ENCODE assay signal across 2 cellular contexts in the genomic region with DNA sequence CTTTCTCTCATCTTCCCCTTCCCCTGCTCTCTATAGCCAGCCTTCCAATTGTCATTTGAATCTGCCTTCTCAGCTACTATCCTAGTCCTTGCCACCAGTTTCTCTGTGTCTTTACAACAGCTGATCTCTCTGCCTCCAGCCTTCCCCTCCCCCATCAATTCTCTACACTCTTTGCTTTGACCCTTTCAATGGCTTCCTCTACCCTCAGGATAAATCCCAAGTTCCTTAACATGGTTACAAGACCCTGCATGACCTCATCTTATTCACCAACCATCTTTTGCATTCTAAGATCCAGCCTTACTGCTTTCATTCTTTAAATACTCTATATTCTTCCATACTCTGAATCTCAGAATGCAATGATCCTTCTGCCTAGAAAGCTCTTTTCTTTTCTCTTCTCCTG.
TF ChIP-seq lines count a peak whose summit lies in the region.

No MANE protein-coding gene starts in this region.

TF ChIP-seq in GM23338, 12 proteins besides CTCF, POLR2A, EP300 and RAD21:
- no peak for TF ChIP-seq JUNB (IDR thresholded peaks at IDR 0.05; ENCODE audit: unreplicated experiment)
- no peak for TF ChIP-seq NANOG (IDR thresholded peaks at IDR 0.05; ENCODE audit: borderline replicate concordance)
- no peak for TF ChIP-seq POLR2AphosphoS5 (IDR thresholded peaks at IDR 0.05; ENCODE audit: low read depth)
- no peak for TF ChIP-seq ZNF331 (CRISPR knock-in tag; IDR thresholded peaks at IDR 0.05; ENCODE audit: low read depth)
- no peak for TF ChIP-seq CREB1 (CRISPR knock-in tag; IDR thresholded peaks at IDR 0.05; ENCODE audit: low read depth)
- no peak for TF ChIP-seq EZH2phosphoT487 (IDR thresholded peaks at IDR 0.05; ENCODE audit: unreplicated experiment)
- TF ChIP-seq, protein P1, sequence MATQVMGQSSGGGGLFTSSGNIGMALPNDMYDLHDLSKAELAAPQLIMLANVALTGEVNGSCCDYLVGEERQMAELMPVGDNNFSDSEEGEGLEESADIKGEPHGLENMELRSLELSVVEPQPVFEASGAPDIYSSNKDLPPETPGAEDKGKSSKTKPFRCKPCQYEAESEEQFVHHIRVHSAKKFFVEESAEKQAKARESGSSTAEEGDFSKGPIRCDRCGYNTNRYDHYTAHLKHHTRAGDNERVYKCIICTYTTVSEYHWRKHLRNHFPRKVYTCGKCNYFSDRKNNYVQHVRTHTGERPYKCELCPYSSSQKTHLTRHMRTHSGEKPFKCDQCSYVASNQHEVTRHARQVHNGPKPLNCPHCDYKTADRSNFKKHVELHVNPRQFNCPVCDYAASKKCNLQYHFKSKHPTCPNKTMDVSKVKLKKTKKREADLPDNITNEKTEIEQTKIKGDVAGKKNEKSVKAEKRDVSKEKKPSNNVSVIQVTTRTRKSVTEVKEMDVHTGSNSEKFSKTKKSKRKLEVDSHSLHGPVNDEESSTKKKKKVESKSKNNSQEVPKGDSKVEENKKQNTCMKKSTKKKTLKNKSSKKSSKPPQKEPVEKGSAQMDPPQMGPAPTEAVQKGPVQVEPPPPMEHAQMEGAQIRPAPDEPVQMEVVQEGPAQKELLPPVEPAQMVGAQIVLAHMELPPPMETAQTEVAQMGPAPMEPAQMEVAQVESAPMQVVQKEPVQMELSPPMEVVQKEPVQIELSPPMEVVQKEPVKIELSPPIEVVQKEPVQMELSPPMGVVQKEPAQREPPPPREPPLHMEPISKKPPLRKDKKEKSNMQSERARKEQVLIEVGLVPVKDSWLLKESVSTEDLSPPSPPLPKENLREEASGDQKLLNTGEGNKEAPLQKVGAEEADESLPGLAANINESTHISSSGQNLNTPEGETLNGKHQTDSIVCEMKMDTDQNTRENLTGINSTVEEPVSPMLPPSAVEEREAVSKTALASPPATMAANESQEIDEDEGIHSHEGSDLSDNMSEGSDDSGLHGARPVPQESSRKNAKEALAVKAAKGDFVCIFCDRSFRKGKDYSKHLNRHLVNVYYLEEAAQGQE (IDR thresholded peaks at IDR 0.05; ENCODE audit: unreplicated experiment), result no peak
- no peak for TF ChIP-seq ETS1 (IDR thresholded peaks at IDR 0.05)
- no peak for TF ChIP-seq ZNF114 (CRISPR knock-in tag; IDR thresholded peaks at IDR 0.05)
- TF ChIP-seq, protein P2, sequence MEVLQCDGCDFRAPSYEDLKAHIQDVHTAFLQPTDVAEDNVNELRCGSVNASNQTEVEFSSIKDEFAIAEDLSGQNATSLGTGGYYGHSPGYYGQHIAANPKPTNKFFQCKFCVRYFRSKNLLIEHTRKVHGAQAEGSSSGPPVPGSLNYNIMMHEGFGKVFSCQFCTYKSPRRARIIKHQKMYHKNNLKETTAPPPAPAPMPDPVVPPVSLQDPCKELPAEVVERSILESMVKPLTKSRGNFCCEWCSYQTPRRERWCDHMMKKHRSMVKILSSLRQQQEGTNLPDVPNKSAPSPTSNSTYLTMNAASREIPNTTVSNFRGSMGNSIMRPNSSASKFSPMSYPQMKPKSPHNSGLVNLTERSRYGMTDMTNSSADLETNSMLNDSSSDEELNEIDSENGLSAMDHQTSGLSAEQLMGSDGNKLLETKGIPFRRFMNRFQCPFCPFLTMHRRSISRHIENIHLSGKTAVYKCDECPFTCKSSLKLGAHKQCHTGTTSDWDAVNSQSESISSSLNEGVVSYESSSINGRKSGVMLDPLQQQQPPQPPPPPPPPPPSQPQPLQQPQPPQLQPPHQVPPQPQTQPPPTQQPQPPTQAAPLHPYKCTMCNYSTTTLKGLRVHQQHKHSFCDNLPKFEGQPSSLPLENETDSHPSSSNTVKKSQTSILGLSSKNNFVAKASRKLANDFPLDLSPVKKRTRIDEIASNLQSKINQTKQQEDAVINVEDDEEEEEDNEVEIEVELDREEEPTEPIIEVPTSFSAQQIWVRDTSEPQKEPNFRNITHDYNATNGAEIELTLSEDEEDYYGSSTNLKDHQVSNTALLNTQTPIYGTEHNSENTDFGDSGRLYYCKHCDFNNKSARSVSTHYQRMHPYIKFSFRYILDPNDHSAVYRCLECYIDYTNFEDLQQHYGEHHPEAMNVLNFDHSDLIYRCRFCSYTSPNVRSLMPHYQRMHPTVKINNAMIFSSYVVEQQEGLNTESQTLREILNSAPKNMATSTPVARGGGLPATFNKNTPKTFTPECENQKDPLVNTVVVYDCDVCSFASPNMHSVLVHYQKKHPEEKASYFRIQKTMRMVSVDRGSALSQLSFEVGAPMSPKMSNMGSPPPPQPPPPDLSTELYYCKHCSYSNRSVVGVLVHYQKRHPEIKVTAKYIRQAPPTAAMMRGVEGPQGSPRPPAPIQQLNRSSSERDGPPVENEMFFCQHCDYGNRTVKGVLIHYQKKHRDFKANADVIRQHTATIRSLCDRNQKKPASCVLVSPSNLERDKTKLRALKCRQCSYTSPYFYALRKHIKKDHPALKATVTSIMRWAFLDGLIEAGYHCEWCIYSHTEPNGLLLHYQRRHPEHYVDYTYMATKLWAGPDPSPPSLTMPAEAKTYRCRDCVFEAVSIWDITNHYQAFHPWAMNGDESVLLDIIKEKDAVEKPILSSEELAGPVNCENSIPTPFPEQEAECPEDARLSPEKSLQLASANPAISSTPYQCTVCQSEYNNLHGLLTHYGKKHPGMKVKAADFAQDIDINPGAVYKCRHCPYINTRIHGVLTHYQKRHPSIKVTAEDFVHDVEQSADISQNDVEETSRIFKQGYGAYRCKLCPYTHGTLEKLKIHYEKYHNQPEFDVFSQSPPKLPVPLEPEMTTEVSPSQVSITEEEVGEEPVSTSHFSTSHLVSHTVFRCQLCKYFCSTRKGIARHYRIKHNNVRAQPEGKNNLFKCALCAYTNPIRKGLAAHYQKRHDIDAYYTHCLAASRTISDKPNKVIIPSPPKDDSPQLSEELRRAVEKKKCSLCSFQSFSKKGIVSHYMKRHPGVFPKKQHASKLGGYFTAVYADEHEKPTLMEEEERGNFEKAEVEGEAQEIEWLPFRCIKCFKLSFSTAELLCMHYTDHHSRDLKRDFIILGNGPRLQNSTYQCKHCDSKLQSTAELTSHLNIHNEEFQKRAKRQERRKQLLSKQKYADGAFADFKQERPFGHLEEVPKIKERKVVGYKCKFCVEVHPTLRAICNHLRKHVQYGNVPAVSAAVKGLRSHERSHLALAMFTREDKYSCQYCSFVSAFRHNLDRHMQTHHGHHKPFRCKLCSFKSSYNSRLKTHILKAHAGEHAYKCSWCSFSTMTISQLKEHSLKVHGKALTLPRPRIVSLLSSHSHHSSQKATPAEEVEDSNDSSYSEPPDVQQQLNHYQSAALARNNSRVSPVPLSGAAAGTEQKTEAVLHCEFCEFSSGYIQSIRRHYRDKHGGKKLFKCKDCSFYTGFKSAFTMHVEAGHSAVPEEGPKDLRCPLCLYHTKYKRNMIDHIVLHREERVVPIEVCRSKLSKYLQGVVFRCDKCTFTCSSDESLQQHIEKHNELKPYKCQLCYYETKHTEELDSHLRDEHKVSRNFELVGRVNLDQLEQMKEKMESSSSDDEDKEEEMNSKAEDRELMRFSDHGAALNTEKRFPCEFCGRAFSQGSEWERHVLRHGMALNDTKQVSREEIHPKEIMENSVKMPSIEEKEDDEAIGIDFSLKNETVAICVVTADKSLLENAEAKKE (CRISPR knock-in tag; IDR thresholded peaks at IDR 0.05), result no peak

TF ChIP-seq in IMR-90, 13 proteins besides CTCF, POLR2A, EP300 and RAD21:
- no peak for TF ChIP-seq BHLHE40 (IDR thresholded peaks at IDR 0.05; ENCODE audit: low read depth, low read length)
- TF ChIP-seq NFE2L2 (IDR thresholded peaks at IDR 0.05; ENCODE audit: low read depth, low read length), result no peak
- no peak for TF ChIP-seq USF2 (IDR thresholded peaks at IDR 0.05; ENCODE audit: low read depth, low read length)
- no peak for TF ChIP-seq MXI1 (IDR thresholded peaks at IDR 0.05; ENCODE audit: borderline replicate concordance, low read depth, low read length)
- no peak for TF ChIP-seq RFX5 (IDR thresholded peaks at IDR 0.05; ENCODE audit: low read depth, low read length)
- no peak for TF ChIP-seq CEBPB (IDR thresholded peaks at IDR 0.05; ENCODE audit: low read depth, low read length)
- no peak for TF ChIP-seq MAFK (IDR thresholded peaks at IDR 0.05; ENCODE audit: low read depth, low read length)
- no peak for TF ChIP-seq SMC3 (IDR thresholded peaks at IDR 0.05; ENCODE audit: low read depth, low read length)
- no peak for TF ChIP-seq MAZ (IDR thresholded peaks at IDR 0.05; ENCODE audit: borderline replicate concordance, low read depth, low read length)
- no peak for TF ChIP-seq CHD1 (IDR thresholded peaks at IDR 0.05; ENCODE audit: low read depth, low read length)
- TF ChIP-seq RCOR1 (IDR thresholded peaks at IDR 0.05; ENCODE audit: insufficient replicate concordance, low read length), result no peak
- TF ChIP-seq, protein P3, sequence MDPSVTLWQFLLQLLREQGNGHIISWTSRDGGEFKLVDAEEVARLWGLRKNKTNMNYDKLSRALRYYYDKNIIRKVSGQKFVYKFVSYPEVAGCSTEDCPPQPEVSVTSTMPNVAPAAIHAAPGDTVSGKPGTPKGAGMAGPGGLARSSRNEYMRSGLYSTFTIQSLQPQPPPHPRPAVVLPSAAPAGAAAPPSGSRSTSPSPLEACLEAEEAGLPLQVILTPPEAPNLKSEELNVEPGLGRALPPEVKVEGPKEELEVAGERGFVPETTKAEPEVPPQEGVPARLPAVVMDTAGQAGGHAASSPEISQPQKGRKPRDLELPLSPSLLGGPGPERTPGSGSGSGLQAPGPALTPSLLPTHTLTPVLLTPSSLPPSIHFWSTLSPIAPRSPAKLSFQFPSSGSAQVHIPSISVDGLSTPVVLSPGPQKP (IDR thresholded peaks at IDR 0.05; ENCODE audit: borderline replicate concordance, low read depth, low read length), result no peak
- TF ChIP-seq FOS (IDR thresholded peaks at IDR 0.05; ENCODE audit: low read depth, low read length), result no peak
TF ChIP-seq in IMR-90: peak in this region for 0.
